In the genomic region with DNA sequence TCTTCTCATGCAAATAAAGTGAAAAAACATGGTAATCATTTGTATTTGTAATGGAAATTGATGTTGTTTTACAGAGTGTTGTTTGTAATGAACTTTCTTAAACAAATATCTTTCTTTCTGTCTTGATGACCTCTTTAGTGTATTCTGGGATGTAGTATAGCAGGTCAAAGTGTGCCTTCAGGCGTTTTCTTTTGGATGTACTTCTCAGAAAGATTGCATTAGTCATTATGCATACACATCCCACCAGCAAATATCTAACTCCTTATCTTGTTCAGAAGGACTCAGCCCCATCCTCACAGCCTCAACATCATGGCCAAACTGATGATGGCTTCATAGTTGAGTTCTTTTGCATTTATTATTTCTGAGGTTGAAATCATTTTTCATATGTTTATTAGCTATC, we compare ENCODE assay signal across 28 cellular contexts.
"Had no signal": no experiment of that assay in that cellular context is flagged by ENCODE, and none has a peak within 500 bp of the region (broad histone marks: within the 10 kb centered on the region; RNA-seq: fewer than 3 reads in every experiment).

No MANE protein-coding gene starts in this region.

- H3K36me3 Mint-ChIP-seq: activated CD4-positive, alpha-beta memory T cell treated with anti-CD3 and anti-CD28 coated beads for 36 hours; activated naive CD8-positive, alpha-beta T cell; T-cell had no signal

- H3K4me1 Mint-ChIP-seq: activated CD4-positive, alpha-beta T cell treated with anti-CD3 and anti-CD28 coated beads, Interleukin-2, amount 10 ng/mL, durations not matched to agents 7 days and 5 days; T-cell had no signal

- DNase-seq: activated B cell treated with CpG ODN at 0.5 μM for 24 hours; activated CD4-positive, alpha-beta memory T cell treated with anti-CD3 and anti-CD28 coated beads for 36 hours; activated CD4-positive, alpha-beta T cell treated with anti-CD3 and anti-CD28 coated beads, Interleukin-2, amount 10 ng/mL, durations not matched to agents 7 days and 5 days; activated CD8-positive, alpha-beta memory T cell treated with anti-CD3 and anti-CD28 coated beads for 24 hours; activated effector memory CD4-positive, alpha-beta T cell treated with anti-CD3 and anti-CD28 coated beads, Interleukin-2, amount 50 U/mL, for 16 hours; activated naive CD4-positive, alpha-beta T cell treated with anti-CD3 and anti-CD28 coated beads for 36 hours; activated T-cell treated with anti-CD3 and anti-CD28 coated beads, Interleukin-2, amount 50 U/mL, for 4 hours; central memory CD4-positive, alpha-beta T cell; Kasumi-1; KBM-7; NCI-H1092; NCI-H1417; NCI-H1930; NCI-H2171; NCI-H2227 treated with DMSO at 0.1 percent for 48 hours; NCI-H510A; NCI-H526 treated with DMSO at 0.1 percent for 48 hours; NCI-H82; NK-92 treated with Interleukin-12 subunit alpha and Interleukin-12 subunit beta, amount 100 ng/mL, for 24 hours; OCI-M1; SIG-M5; T-cell; T-helper 2 cell; T1000 had no signal

- H3K4me3 ChIP-seq: SK-N-MC had no signal

- H3K4me3 Mint-ChIP-seq: activated B cell treated with CpG ODN at 0.5 μM for 24 hours; activated CD4-positive, alpha-beta memory T cell treated with anti-CD3 and anti-CD28 coated beads for 36 hours; activated CD4-positive, alpha-beta T cell treated with anti-CD3 and anti-CD28 coated beads, Interleukin-2, amount 10 ng/mL, durations not matched to agents 7 days and 5 days; activated naive CD4-positive, alpha-beta T cell treated with anti-CD3 and anti-CD28 coated beads for 36 hours; activated naive CD8-positive, alpha-beta T cell; activated T-cell treated with anti-CD3 and anti-CD28 coated beads, Interleukin-2, amount 50 U/mL, for 4 hours; T-cell had no signal

- ATAC-seq: activated T-cell treated with anti-CD3 and anti-CD28 coated beads, Interleukin-2, amount 50 U/mL, for 4 hours; T-cell had no signal

- H3K27me3 Mint-ChIP-seq: activated B cell treated with CpG ODN at 0.5 μM for 24 hours had no signal

- H3K9me3 Mint-ChIP-seq: activated B cell treated with CpG ODN at 0.5 μM for 24 hours; activated CD4-positive, alpha-beta memory T cell treated with anti-CD3 and anti-CD28 coated beads for 36 hours; activated CD4-positive, alpha-beta T cell treated with anti-CD3 and anti-CD28 coated beads, Interleukin-2, amount 10 ng/mL, durations not matched to agents 7 days and 5 days; activated naive CD4-positive, alpha-beta T cell treated with anti-CD3 and anti-CD28 coated beads for 36 hours; activated T-cell treated with anti-CD3 and anti-CD28 coated beads, Interleukin-2, amount 50 U/mL, for 4 hours; T-cell had no signal

- H3K27ac Mint-ChIP-seq: activated B cell treated with CpG ODN at 0.5 μM for 24 hours; activated CD4-positive, alpha-beta memory T cell treated with anti-CD3 and anti-CD28 coated beads for 36 hours; activated CD4-positive, alpha-beta T cell treated with anti-CD3 and anti-CD28 coated beads, Interleukin-2, amount 10 ng/mL, durations not matched to agents 7 days and 5 days; activated naive CD4-positive, alpha-beta T cell treated with anti-CD3 and anti-CD28 coated beads for 36 hours; activated naive CD8-positive, alpha-beta T cell; T-cell had no signal

- FAIRE-seq: RCC 7860, TTC549 had no signal
